In genomic region chr1:170157820-170158219, GRCh38 we compare ENCODE assay signal across 12 cellular contexts. TPM values are rescaled to one million over a fixed set of nuclear protein-coding genes. Genes with fewer than 3 reads are reported as not detected.
"Had no signal": no experiment of that assay in that cellular context is flagged by ENCODE, and none has a peak within 500 bp of the region (broad histone marks: within the 10 kb centered on the region; RNA-seq: fewer than 3 reads in every experiment).

No MANE protein-coding gene starts in this region.

- H3K4me1 Mint-ChIP-seq: H9 had no signal

- H3K9ac ChIP-seq: GM23248 had no signal

- H3K4me3 Mint-ChIP-seq: GM23338, H9, HFFc6 had no signal

- H3K27ac ChIP-seq: GM23248 had no signal

- H3K27ac Mint-ChIP-seq: GM23338, H9, HFFc6 had no signal

- H3K36me3 ChIP-seq: HAP-1 had no signal

- FAIRE-seq: H1, H54 had no signal

- H3K4me2 ChIP-seq: GM23338 had no signal

- H2AFZ ChIP-seq: GM23248, GM23338 had no signal

- H3K9me3 Mint-ChIP-seq: HFFc6 had no signal

- DNase-seq: GM23248, GOT3, H7, H9, HCEC 1CT, HFFc6 had no signal

- H3K4me3 ChIP-seq: GM23248, GM23338, HAP-1 had no signal

- ATAC-seq: GM23338, HCT116 had no signal

RNA-seq across cellular contexts. Expression of gene NTMT2, which starts 12.1 kb away (rescaled TPM):
- total RNA-seq: GM23248, GM23338, H1, H4, HFFc6 had no signal
- polyA plus RNA-seq: GM23248 had no signal
